8 cellular contexts compared by ENCODE assay signal in genomic region chr7:155002411-155003214, GRCh38. TPM values are rescaled to one million over a fixed set of nuclear protein-coding genes. Genes with fewer than 3 reads are reported as not detected.
A peak's percentile ranks its signal among the peaks of the same experiment; 100 is the strongest.
DNase-seq lines count a peak whose midpoint lies in the region; ATAC-seq and TF ChIP-seq lines count a peak whose summit lies in the region.

TSS of gene PAXIP1 (minus strand) at chr7:155003124. CDS start at chr7:155002929, 195 bp downstream.

- H3K9me3 ChIP-seq in SK-N-SH (no peaks in the 10 kb centered on the region), iPS DF 6.9 (ENCODE audit: control insufficient read depth, insufficient read depth, low read length) (no peaks in the 10 kb centered on the region), gastrocnemius medialis (no peaks in the 10 kb centered on the region)

- peaks cover 21% of the 10 kb centered on the region; the same call in 1 of the 2 replicates for H4K20me1 ChIP-seq in SK-N-SH (ENCODE audit: insufficient read depth)

- H3K4me3 ChIP-seq in SK-N-SH (ENCODE audit: low read depth in 2 of 2, low read length in 1 of 2): peak within 1 kb of the TSS; percentile 92 to 94
- H3K4me3 ChIP-seq in iPS DF 6.9 (ENCODE audit: low read length): peak within 1 kb of the TSS; percentile 94
- peak within 1 kb of the TSS; percentile 74 to 96 (median 86) for H3K4me3 ChIP-seq in gastrocnemius medialis

- peak within 1 kb of the TSS; percentile 92 for H3K4me2 ChIP-seq in SK-N-SH

- H2AFZ ChIP-seq in SK-N-SH (ENCODE audit: low read depth): peak within 1 kb of the TSS; percentile 94

- no peaks in the 10 kb centered on the region for H3F3A ChIP-seq in SK-N-SH (replicated peaks; ENCODE audit: insufficient read depth)

- DNase-seq in Daoy (ENCODE audit: low read depth) (peak; percentile 79), SK-N-SH (peak; percentile 97), anterior cingulate cortex (lab: John Stamatoyannopoulos, UW) (peak in 49 of 58 donors; percentile 38 to 91 (median 71)), iPS DF 6.9 (ENCODE audit: low read depth, low spot score) (no peak), gastrocnemius medialis (peak in 1 of 2 donors; percentile 16), NCI-H226 (no peak)

- peaks cover 42% of the 10 kb centered on the region for H3K79me2 ChIP-seq in SK-N-SH (ENCODE audit: insufficient read depth)

- TF ChIP-seq RAD21 in SK-N-SH (IDR thresholded peaks at IDR 0.05; ENCODE audit: low read length): no peak

- H3K9ac ChIP-seq in SK-N-SH: peak within 1 kb of the TSS; percentile 88

- in situ Hi-C loops in gastrocnemius medialis (cut with MboI; ENCODE audit: low sequenced_read_pairs in 4 of 4): loop anchor here in 1 of 4 donors (10.0 kb wide), 1 partner anchor 78 kb away; no protein-coding TSS in a partner anchor

- intact Hi-C loops in gastrocnemius medialis (cut with DNase I; ENCODE audit: low total_unique reads): loop anchor here (1.0 to 5.0 kb wide), 3 partner anchors 296 to 642 kb away; partner anchors contain the start of genes EN2 and RBM33

- ATAC-seq in GM19463 (IDR thresholded peaks at IDR 0.05; ENCODE audit: unreplicated experiment) (peak; percentile 60), HG03565 (IDR thresholded peaks at IDR 0.05; ENCODE audit: unreplicated experiment) (peak; percentile 41), gastrocnemius medialis (peak; percentile 71 to 72)

- no peaks in the 10 kb centered on the region for H3K9me2 ChIP-seq in SK-N-SH

- peaks cover 0 to 5% of the 10 kb centered on the region in 2 experiments; a peak in 2 of 4 replicates for H3K4me1 ChIP-seq in SK-N-SH (ENCODE audit: control insufficient read depth in 1 of 2, insufficient read depth in 2 of 2, low read depth in 1 of 2, low read length in 1 of 2)
- H3K4me1 ChIP-seq in iPS DF 6.9 (ENCODE audit: control insufficient read depth, insufficient read depth, low read length): no peaks in the 10 kb centered on the region
- H3K4me1 ChIP-seq in gastrocnemius medialis: peaks cover 17 to 18% of the 10 kb centered on the region in 2 donors

- H3K36me3 ChIP-seq in SK-N-SH (replicated peaks in 1 of 2; ENCODE audit: control insufficient read depth in 1 of 2, insufficient read depth in 2 of 2, low read length in 1 of 2) (peaks cover 7 to 8% of the 10 kb centered on the region in 2 experiments), iPS DF 6.9 (ENCODE audit: control insufficient read depth, insufficient read depth, low read length) (peaks cover 4% of the 10 kb centered on the region; the same call in 1 of the 2 replicates), gastrocnemius medialis (peaks cover 0 to 5% of the 10 kb centered on the region in 2 donors)

- TF ChIP-seq CTCF in SK-N-SH (IDR thresholded peaks at IDR 0.05) (no peak), gastrocnemius medialis (IDR thresholded peaks at IDR 0.05 in 4 of 5, conservative IDR thresholded peaks at IDR 0.05 in 1 of 5) (no peak)

- TF ChIP-seq POLR2A in gastrocnemius medialis (IDR thresholded peaks at IDR 0.05): no peak

- POLR2A ChIA-PET in SK-N-SH (lab: Yijun Ruan, JAX): interaction anchor here (1.2 kb wide), 1 partner anchor 294 kb away, joined by 3 read pairs; no protein-coding TSS in a partner anchor

- 0% methylated on average over 4 of the region's 128 CpGs for WGBS in SK-N-SH (ENCODE audit: low lambda C conversion rate)
- WGBS in iPS DF 6.9 (ENCODE audit: insufficient coverage, insufficient read length): no CpG with 5 or more reads among the region's 128 CpGs

- H3K27me3 ChIP-seq in SK-N-SH (ENCODE audit: insufficient read depth) (no peaks in the 10 kb centered on the region), iPS DF 6.9 (ENCODE audit: control insufficient read depth, insufficient read depth, low read length) (no peaks in the 10 kb centered on the region), gastrocnemius medialis (no peaks in the 10 kb centered on the region)

- H3K27ac ChIP-seq in SK-N-SH (ENCODE audit: low read depth in 2 of 2, low read length in 1 of 2) (peak within 1 kb of the TSS; percentile 61 to 94), iPS DF 6.9 (ENCODE audit: low read length) (no peak within 1 kb of the TSS), gastrocnemius medialis (peak within 1 kb of the TSS; percentile 87 to 97 (median 93))

- CTCF ChIA-PET in SK-N-SH (lab: Yijun Ruan, JAX): interaction anchor here (0.7 to 2.0 kb wide), 8 partner anchors 10 to 342 kb away, joined by 3 to 7 read pairs (median 4); no protein-coding TSS in a partner anchor

- TF ChIP-seq EP300 in SK-N-SH (IDR thresholded peaks at IDR 0.05; ENCODE audit: borderline replicate concordance in 1 of 2, low read depth in 1 of 2, low read length in 1 of 2): 0 out of 4 replicates have a peak, but pooled peaks of 1 of the 2 experiments have one; percentile 27

TF ChIP-seq in SK-N-SH, 30 proteins besides CTCF, POLR2A, EP300 and RAD21:
- TF ChIP-seq SIN3A (IDR thresholded peaks at IDR 0.05; ENCODE audit: borderline replicate concordance, low read depth, low read length): no peak
- peak; percentile 5; the same call in 1 of the 2 replicates for TF ChIP-seq JUND (IDR thresholded peaks at IDR 0.05)
- TF ChIP-seq POLR2AphosphoS5 (IDR thresholded peaks at IDR 0.05; ENCODE audit: low read depth, low read length): peak; percentile 29; the same call in 1 of the 2 replicates
TF ChIP-seq in SK-N-SH: peak in this region for 2.

RNA-seq across cellular contexts. Expression of gene PAXIP1, which starts in this region (rescaled TPM):
- total RNA-seq in Daoy (2014; rRNA removed; shearing (Covaris generic)): 10.7 and 12.8 TPM in 2 replicates
- 9.2 and 9.3 TPM in 2 replicates for polyA plus RNA-seq in SK-N-SH (2012; rRNA removed)
- polyA plus RNA-seq in SK-N-SH (2012; cell fraction: cytosol; rRNA removed): 7.6 and 8.6 TPM in 2 replicates
- polyA plus RNA-seq in SK-N-SH (2012; cell fraction: nucleus; rRNA removed): 16.2 and 20.8 TPM in 2 replicates
- total RNA-seq in gastrocnemius medialis: 1 to 10 TPM; 6.5 to 9.0 (median 7.7) TPM

Comparison
In these comparisons a context has a peak if more than half of its experiments do, and no peak if none do; other contexts are left out.
1. DNase-seq: peak in Daoy (single experiment), SK-N-SH (single experiment) and anterior cingulate cortex (49 of 58); none in iPS DF 6.9 (single experiment) and NCI-H226 (single experiment).
2. Peak in every context shown above with its lines, with median percentiles within 50 percentile points of each other: ATAC-seq and H3K4me3 ChIP-seq.